19 cellular contexts compared by ENCODE assay signal in genomic region chr9:131618785-131619184, GRCh38.
A peak's percentile ranks its signal among the peaks of the same experiment; 100 is the strongest.
DNase-seq lines count a peak whose midpoint lies in the region; ATAC-seq and TF ChIP-seq lines count a peak whose summit lies in the region.
"Had no signal": no experiment of that assay in that cellular context is flagged by ENCODE, and none has a peak within 500 bp of the region (broad histone marks: within the 10 kb centered on the region; RNA-seq: fewer than 3 reads in every experiment).

No MANE protein-coding gene starts in this region.

- no TSS peak for BruUV-seq in Calu3 (replicated peaks; lab: Mats Ljungman, UMichigan)

- H3K4me1 Mint-ChIP-seq in T-helper 17 cell = peaks cover 14% of the 10 kb centered on the region
- H3K4me1 Mint-ChIP-seq in endothelial cell (ENCODE audit: unreplicated experiment) = peaks cover 8% of the 10 kb centered on the region
- peaks cover 10% of the 10 kb centered on the region for H3K4me1 Mint-ChIP-seq in Calu3 (ENCODE audit: low read depth, unreplicated experiment)
- H3K4me1 Mint-ChIP-seq: activated naive CD8-positive, alpha-beta T cell treated with anti-CD3 and anti-CD28 coated beads, Interleukin-2, amount 10 ng/mL, durations not matched to agents 7 days and 5 days had no signal

- ATAC-seq in Right ventricle myocardium superior (ENCODE audit: poor library complexity) (no peak), left cardiac atrium (no peak), T-helper 17 cell (no peak), gastrocnemius medialis (no peak)
- ATAC-seq: GM12878 had no signal

- no peaks in the 10 kb centered on the region for H3K27me3 ChIP-seq in gastrocnemius medialis
- H3K27me3 ChIP-seq: right lobe of liver, upper lobe of right lung had no signal

- H3K4me3 Mint-ChIP-seq in T-helper 17 cell (peak overlapping the region; percentile 59), endothelial cell (ENCODE audit: unreplicated experiment) (peak overlapping the region; percentile 53), Calu3 (ENCODE audit: low read depth, unreplicated experiment) (no peak overlapping the region)
- H3K4me3 Mint-ChIP-seq: activated naive CD8-positive, alpha-beta T cell treated with anti-CD3 and anti-CD28 coated beads, Interleukin-2, amount 10 ng/mL, durations not matched to agents 7 days and 5 days had no signal

- in situ Hi-C loops in gastrocnemius medialis (cut with MboI; ENCODE audit: low sequenced_read_pairs in 4 of 4) = no loop called here

- DNase-seq in Right ventricle myocardium superior (peak; percentile 29), left cardiac atrium (no peak), T-helper 17 cell (no peak), endothelial cell (ENCODE audit: low spot score) (no peak), gastrocnemius medialis (no peak), amniotic stem cell (lab: John Stamatoyannopoulos, UW) (no peak), Calu3 (no peak), NCI-H2227 treated with DMSO at 0.1 percent for 48 hours (lab: John Stamatoyannopoulos, UW) (no peak)
- DNase-seq: activated CD8-positive, alpha-beta memory T cell treated with anti-CD3 and anti-CD28 coated beads, Interleukin-2, amount 50 U/mL, for 4 hours; activated effector memory CD4-positive, alpha-beta T cell treated with Interleukin-2 at 50 U/mL for 16 hours; activated naive CD8-positive, alpha-beta T cell treated with anti-CD3 and anti-CD28 coated beads, Interleukin-2, amount 10 ng/mL, durations not matched to agents 7 days and 5 days; central memory CD4-positive, alpha-beta T cell; NCI-H1436 treated with DMSO at 0.1 percent for 48 hours; stimulated activated CD4-positive, alpha-beta T cell treated with anti-CD3 and anti-CD28 coated beads, Interleukin-2, amount 100 ng/mL, for 48 hours; upper lobe of right lung had no signal

- intact Hi-C loops in Right ventricle myocardium superior (cut with DNase I) (no loop called here), left cardiac atrium (cut with DNase I) (no loop called here), gastrocnemius medialis (cut with DNase I; ENCODE audit: low total_unique reads) (no loop called here), Calu3 (cut with micrococcal nuclease; ENCODE audit: unreplicated experiment) (no loop called here)

- TF ChIP-seq POLR2A in gastrocnemius medialis (IDR thresholded peaks at IDR 0.05) = no peak

- peak overlapping the region; percentile 16 for H3K27ac Mint-ChIP-seq in T-helper 17 cell
- H3K27ac Mint-ChIP-seq in endothelial cell (ENCODE audit: unreplicated experiment) = no peak overlapping the region
- H3K27ac Mint-ChIP-seq in Calu3 (ENCODE audit: unreplicated experiment) = no peak overlapping the region

- H3K9me3 Mint-ChIP-seq in endothelial cell (ENCODE audit: unreplicated experiment) = no peaks in the 10 kb centered on the region
- no peaks in the 10 kb centered on the region for H3K9me3 Mint-ChIP-seq in Calu3 (ENCODE audit: low read depth, unreplicated experiment)
- H3K9me3 Mint-ChIP-seq: activated naive CD8-positive, alpha-beta T cell treated with anti-CD3 and anti-CD28 coated beads, Interleukin-2, amount 10 ng/mL, durations not matched to agents 7 days and 5 days had no signal

- peaks cover 0 to 90% of the 10 kb centered on the region in 2 donors for H3K36me3 ChIP-seq in gastrocnemius medialis

- H3K9me3 ChIP-seq in T-helper 17 cell (ENCODE audit: control insufficient read depth, low read length, poor library complexity, severe bottlenecking) (no peaks in the 10 kb centered on the region), gastrocnemius medialis (no peaks in the 10 kb centered on the region)
- H3K9me3 ChIP-seq: right lobe of liver, upper lobe of right lung had no signal

- no peak overlapping the region for H3K4me3 ChIP-seq in gastrocnemius medialis
- H3K4me3 ChIP-seq: GM12878, right lobe of liver, SK-N-MC, upper lobe of right lung had no signal

- peak overlapping the region; percentile 43 to 65 (median 48) for H3K27ac ChIP-seq in gastrocnemius medialis
- H3K27ac ChIP-seq: parathyroid adenoma, SK-N-MC, upper lobe of right lung had no signal

- H3K27me3 Mint-ChIP-seq in T-helper 17 cell (no peaks in the 10 kb centered on the region), endothelial cell (ENCODE audit: unreplicated experiment) (peaks cover 11% of the 10 kb centered on the region), Calu3 (ENCODE audit: unreplicated experiment) (no peaks in the 10 kb centered on the region)
- H3K27me3 Mint-ChIP-seq: activated naive CD8-positive, alpha-beta T cell treated with anti-CD3 and anti-CD28 coated beads, Interleukin-2, amount 10 ng/mL, durations not matched to agents 7 days and 5 days had no signal

- CTCF ChIA-PET in Calu3 (lab: Charles Lee) = no interaction called here

- peaks cover 0 to 8% of the 10 kb centered on the region in 2 donors for H3K4me1 ChIP-seq in gastrocnemius medialis
- H3K4me1 ChIP-seq: parathyroid adenoma had no signal

- TF ChIP-seq CTCF in endothelial cell (IDR thresholded peaks at IDR 0.05; ENCODE audit: unreplicated experiment) (no peak), gastrocnemius medialis (IDR thresholded peaks at IDR 0.05 in 4 of 5, conservative IDR thresholded peaks at IDR 0.05 in 1 of 5) (no peak), Calu3 (IDR thresholded peaks at IDR 0.05; ENCODE audit: unreplicated experiment) (no peak)

- H3K36me3 Mint-ChIP-seq in T-helper 17 cell (ENCODE audit: low read depth) (peaks cover 6% of the 10 kb centered on the region), endothelial cell (ENCODE audit: low read depth, unreplicated experiment) (peaks cover 63% of the 10 kb centered on the region), Calu3 (ENCODE audit: insufficient read depth, unreplicated experiment) (peaks cover 11% of the 10 kb centered on the region)
